In genomic region chr20:22684072-22684762, GRCh38 we compare ENCODE assay signal across 1 cellular context.
TF ChIP-seq lines count a peak whose summit lies in the region.

No MANE protein-coding gene starts in this region.

TF ChIP-seq in HepG2, 621 proteins besides CTCF, POLR2A, EP300 and RAD21 (continued from another document and continues in another):
- TF ChIP-seq AHR (CRISPR knock-in tag; IDR thresholded peaks at IDR 0.05), result 0 out of 2 replicates have a peak, but pooled peaks have one; percentile 53
- TF ChIP-seq ZBTB26 (CRISPR knock-in tag; IDR thresholded peaks at IDR 0.05; ENCODE audit: borderline replicate concordance), result no peak
- no peak for TF ChIP-seq ZNF678 (CRISPR knock-in tag; IDR thresholded peaks at IDR 0.05)
- no peak for TF ChIP-seq ZNF281 (CRISPR knock-in tag; IDR thresholded peaks at IDR 0.05; ENCODE audit: borderline replicate concordance)
- no peak for TF ChIP-seq HBP1 (CRISPR knock-in tag; IDR thresholded peaks at IDR 0.05; ENCODE audit: low read depth)
- TF ChIP-seq ZNF616 (CRISPR knock-in tag; IDR thresholded peaks at IDR 0.05; ENCODE audit: low read depth), result no peak
- TF ChIP-seq NFYB (CRISPR knock-in tag; IDR thresholded peaks at IDR 0.05), result no peak
- TF ChIP-seq CREBL2 (CRISPR knock-in tag; IDR thresholded peaks at IDR 0.05; ENCODE audit: borderline replicate concordance), result no peak
- no peak for TF ChIP-seq ZNF780A (CRISPR knock-in tag; IDR thresholded peaks at IDR 0.05)
- peak; percentile 49; the same call in 1 of the 2 replicates for TF ChIP-seq ZNF687 (CRISPR knock-in tag; IDR thresholded peaks at IDR 0.05)
- no peak for TF ChIP-seq ZBTB21 (CRISPR knock-in tag; IDR thresholded peaks at IDR 0.05)
- no peak for TF ChIP-seq JUNB (CRISPR knock-in tag; IDR thresholded peaks at IDR 0.05; ENCODE audit: borderline replicate concordance)
- TF ChIP-seq ZBTB38 (CRISPR knock-in tag; IDR thresholded peaks at IDR 0.05), result no peak
- no peak for TF ChIP-seq PATZ1 (CRISPR knock-in tag; IDR thresholded peaks at IDR 0.05)
- no peak for TF ChIP-seq MTF2 (CRISPR knock-in tag; IDR thresholded peaks at IDR 0.05; ENCODE audit: borderline replicate concordance)
- TF ChIP-seq ZNF784 (CRISPR knock-in tag; IDR thresholded peaks at IDR 0.05; ENCODE audit: borderline replicate concordance), result no peak
- TF ChIP-seq MATR3 (CRISPR knock-in tag; IDR thresholded peaks at IDR 0.05), result no peak
- peak; percentile 32; the same call in 1 of the 2 replicates for TF ChIP-seq EED (CRISPR knock-in tag; IDR thresholded peaks at IDR 0.05)
- no peak for TF ChIP-seq NCOR1 (IDR thresholded peaks at IDR 0.05; ENCODE audit: borderline replicate concordance, low read length)
- TF ChIP-seq ZBTB2 (CRISPR knock-in tag; IDR thresholded peaks at IDR 0.05; ENCODE audit: low read depth), result no peak
- TF ChIP-seq PRDM4 (CRISPR knock-in tag; IDR thresholded peaks at IDR 0.05; ENCODE audit: borderline replicate concordance), result no peak
- no peak for TF ChIP-seq RARG (CRISPR knock-in tag; IDR thresholded peaks at IDR 0.05; ENCODE audit: low read depth)
- TF ChIP-seq ZBTB25 (CRISPR knock-in tag; IDR thresholded peaks at IDR 0.05), result no peak
- TF ChIP-seq PAXIP1 (CRISPR knock-in tag; conservative IDR thresholded peaks at IDR 0.05), result no peak
- no peak for TF ChIP-seq PAX8 (CRISPR knock-in tag; IDR thresholded peaks at IDR 0.05; ENCODE audit: borderline replicate concordance)
- no peak for TF ChIP-seq GZF1 (CRISPR knock-in tag; IDR thresholded peaks at IDR 0.05)
